Comparison of ENCODE assay signal across 31 cellular contexts in the genomic region with DNA sequence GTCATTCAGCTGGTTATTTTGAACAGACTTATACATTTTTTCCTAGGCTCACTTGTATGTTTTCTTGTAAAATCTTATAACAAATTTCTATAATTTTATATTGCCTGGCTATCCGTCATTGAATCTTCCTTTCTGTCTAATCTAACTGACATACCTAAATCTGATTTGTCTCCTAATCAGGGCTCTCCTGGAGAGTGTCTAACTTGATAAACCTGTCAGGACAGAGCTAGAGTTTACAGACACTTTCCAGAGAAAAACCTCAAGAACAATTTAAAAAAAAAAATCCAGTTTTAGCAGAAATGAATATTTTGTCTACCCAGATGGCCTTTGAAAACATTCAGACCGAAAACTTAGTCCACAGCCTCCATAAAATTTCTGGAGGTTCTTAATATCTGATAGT.
"Had no signal": no experiment of that assay in that cellular context is flagged by ENCODE, and none has a peak within 500 bp of the region (broad histone marks: within the 10 kb centered on the region; RNA-seq: fewer than 3 reads in every experiment).

No MANE protein-coding gene starts in this region.

- ATAC-seq: activated naive CD4-positive, alpha-beta T cell treated with anti-CD3 and anti-CD28 coated beads, Interleukin-2, amount 50 U/mL, for 72 hours; activated naive CD8-positive, alpha-beta T cell treated with anti-CD3 and anti-CD28 coated beads, Interleukin-2, amount 50 U/mL, for 24 hours; activated T-cell treated with anti-CD3 and anti-CD28 coated beads, Interleukin-2, amount 50 U/mL, for 4 hours; activated T-cell treated with anti-CD3 and anti-CD28 coated beads, Interleukin-2, amount 50 U/mL, for 72 hours; activated T-helper 17 cell treated with anti-CD3 and anti-CD28 coated beads, Interleukin-2, amount 50 U/mL, for 72 hours; body of pancreas had no signal

- H3K4me1 ChIP-seq: adrenal gland, ascending aorta, body of pancreas, breast epithelium had no signal

- H3K9me3 ChIP-seq: adrenal gland, body of pancreas had no signal

- H3K36me3 ChIP-seq: adrenal gland, ascending aorta, brain microvascular endothelial cell, breast epithelium, cardiac muscle cell had no signal

- H3K4me3 ChIP-seq: adrenal gland, ascending aorta, body of pancreas, breast epithelium, cardiac muscle cell had no signal

- DNase-seq: activated effector memory CD4-positive, alpha-beta T cell treated with anti-CD3 and anti-CD28 coated beads, Interleukin-2, amount 50 U/mL, for 16 hours; activated effector memory CD4-positive, alpha-beta T cell treated with Interleukin-2 at 50 U/mL for 16 hours; activated gamma-delta T cell; activated gamma-delta T cell treated with Interleukin-2 at 50 U/mL for 16 hours; activated naive CD4-positive, alpha-beta T cell; activated naive CD4-positive, alpha-beta T cell treated with anti-CD3 and anti-CD28 coated beads for 36 hours; activated naive CD4-positive, alpha-beta T cell treated with anti-CD3 and anti-CD28 coated beads, Interleukin-2, amount 10 ng/mL, durations not matched to agents 7 days and 5 days; activated naive CD4-positive, alpha-beta T cell treated with anti-CD3 and anti-CD28 coated beads, Interleukin-2, amount 50 U/mL, for 16 hours; activated naive CD4-positive, alpha-beta T cell treated with Interleukin-2 at 50 U/mL for 16 hours; activated naive CD8-positive, alpha-beta T cell treated with anti-CD3 and anti-CD28 coated beads for 36 hours; activated naive CD8-positive, alpha-beta T cell treated with anti-CD3 and anti-CD28 coated beads, Interleukin-2, amount 10 ng/mL, durations not matched to agents 7 days and 5 days; activated naive CD8-positive, alpha-beta T cell treated with anti-CD3 and anti-CD28 coated beads, Interleukin-2, amount 50 U/mL, for 24 hours; activated T-cell treated with anti-CD3 and anti-CD28 coated beads, Interleukin-2, amount 50 U/mL, for 24 hours; activated T-cell treated with anti-CD3 and anti-CD28 coated beads, Interleukin-2, amount 50 U/mL, for 4 hours; activated T-cell treated with anti-CD3 and anti-CD28 coated beads, Interleukin-2, amount 50 U/mL, for 48 hours; activated T-cell treated with anti-CD3 and anti-CD28 coated beads, Interleukin-2, amount 50 U/mL, for 72 hours; adrenal gland; amniotic stem cell; amygdala; anterior cingulate cortex; aorta; body of pancreas; brain microvascular endothelial cell; caudate nucleus; central memory CD4-positive, alpha-beta T cell; cerebellar nuclear complex had no signal

- H3K27ac ChIP-seq: adrenal gland, ascending aorta, body of pancreas, brain microvascular endothelial cell, breast epithelium, cardiac muscle cell had no signal

- H3K27me3 ChIP-seq: adrenal gland, ascending aorta, body of pancreas, brain microvascular endothelial cell, breast epithelium, cardiac muscle cell had no signal
